In the genomic region with DNA sequence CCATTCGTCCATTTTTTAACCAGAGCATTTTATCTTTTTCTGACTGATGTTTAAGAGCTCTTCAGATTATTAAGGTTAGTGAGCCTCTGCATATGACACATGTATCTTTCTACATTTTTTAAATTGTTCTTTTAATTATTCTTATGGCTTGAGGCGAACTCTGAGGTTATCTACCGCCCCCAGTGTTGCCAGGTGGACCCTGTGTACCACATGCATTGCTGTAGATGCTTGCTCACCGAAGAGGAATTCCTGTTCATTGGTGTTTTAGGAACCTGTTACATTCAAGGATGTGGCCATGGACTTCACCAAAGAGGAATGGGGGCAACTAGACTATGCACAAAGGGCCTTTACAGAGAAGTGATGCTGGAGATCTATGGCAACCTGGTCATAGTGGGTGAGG, we compare ENCODE assay signal across 1 cellular context.
TF ChIP-seq lines count a peak whose summit lies in the region.

No MANE protein-coding gene starts in this region.

TF ChIP-seq in HepG2, 621 proteins besides CTCF, POLR2A, EP300 and RAD21:
- no peak for TF ChIP-seq YEATS4 (CRISPR knock-in tag; IDR thresholded peaks at IDR 0.05; ENCODE audit: borderline replicate concordance)
- no peak for TF ChIP-seq ZNF562 (CRISPR knock-in tag; IDR thresholded peaks at IDR 0.05; ENCODE audit: borderline replicate concordance)
- TF ChIP-seq MYNN (CRISPR knock-in tag; IDR thresholded peaks at IDR 0.05; ENCODE audit: low read depth) = no peak
- no peak for TF ChIP-seq GZF1 (CRISPR knock-in tag; IDR thresholded peaks at IDR 0.05)
- no peak for TF ChIP-seq KLF11 (CRISPR knock-in tag; IDR thresholded peaks at IDR 0.05)
- no peak for TF ChIP-seq ZNF260 (CRISPR knock-in tag; IDR thresholded peaks at IDR 0.05; ENCODE audit: borderline replicate concordance, low read depth)
- no peak for TF ChIP-seq ZNF577 (CRISPR knock-in tag; IDR thresholded peaks at IDR 0.05; ENCODE audit: borderline replicate concordance, low read depth)
- TF ChIP-seq, protein P1, sequence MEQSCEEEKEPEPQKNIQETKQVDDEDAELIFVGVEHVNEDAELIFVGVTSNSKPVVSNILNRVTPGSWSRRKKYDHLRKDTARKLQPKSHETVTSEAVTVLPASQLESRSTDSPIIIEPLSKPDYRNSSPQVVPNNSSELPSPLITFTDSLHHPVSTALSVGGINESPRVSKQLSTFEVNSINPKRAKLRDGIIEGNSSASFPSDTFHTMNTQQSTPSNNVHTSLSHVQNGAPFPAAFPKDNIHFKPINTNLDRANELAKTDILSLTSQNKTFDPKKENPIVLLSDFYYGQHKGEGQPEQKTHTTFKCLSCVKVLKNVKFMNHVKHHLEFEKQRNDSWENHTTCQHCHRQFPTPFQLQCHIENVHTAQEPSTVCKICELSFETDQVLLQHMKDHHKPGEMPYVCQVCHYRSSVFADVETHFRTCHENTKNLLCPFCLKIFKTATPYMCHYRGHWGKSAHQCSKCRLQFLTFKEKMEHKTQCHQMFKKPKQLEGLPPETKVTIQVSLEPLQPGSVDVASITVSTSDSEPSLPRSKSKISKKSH (CRISPR knock-in tag; IDR thresholded peaks at IDR 0.05; ENCODE audit: borderline replicate concordance) = no peak
- TF ChIP-seq, protein P2, sequence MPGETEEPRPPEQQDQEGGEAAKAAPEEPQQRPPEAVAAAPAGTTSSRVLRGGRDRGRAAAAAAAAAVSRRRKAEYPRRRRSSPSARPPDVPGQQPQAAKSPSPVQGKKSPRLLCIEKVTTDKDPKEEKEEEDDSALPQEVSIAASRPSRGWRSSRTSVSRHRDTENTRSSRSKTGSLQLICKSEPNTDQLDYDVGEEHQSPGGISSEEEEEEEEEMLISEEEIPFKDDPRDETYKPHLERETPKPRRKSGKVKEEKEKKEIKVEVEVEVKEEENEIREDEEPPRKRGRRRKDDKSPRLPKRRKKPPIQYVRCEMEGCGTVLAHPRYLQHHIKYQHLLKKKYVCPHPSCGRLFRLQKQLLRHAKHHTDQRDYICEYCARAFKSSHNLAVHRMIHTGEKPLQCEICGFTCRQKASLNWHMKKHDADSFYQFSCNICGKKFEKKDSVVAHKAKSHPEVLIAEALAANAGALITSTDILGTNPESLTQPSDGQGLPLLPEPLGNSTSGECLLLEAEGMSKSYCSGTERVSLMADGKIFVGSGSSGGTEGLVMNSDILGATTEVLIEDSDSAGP (CRISPR knock-in tag; IDR thresholded peaks at IDR 0.05; ENCODE audit: borderline replicate concordance) = no peak
- TF ChIP-seq PHF21A (CRISPR knock-in tag; IDR thresholded peaks at IDR 0.05) = no peak
- no peak for TF ChIP-seq XRCC5 (optimal IDR thresholded peaks at IDR 0.05; ENCODE audit: low read length)
- no peak for TF ChIP-seq DNMT1 (CRISPR knock-in tag; IDR thresholded peaks at IDR 0.05)
